Comparison of ENCODE assay signal across 8 cellular contexts in the genomic region with DNA sequence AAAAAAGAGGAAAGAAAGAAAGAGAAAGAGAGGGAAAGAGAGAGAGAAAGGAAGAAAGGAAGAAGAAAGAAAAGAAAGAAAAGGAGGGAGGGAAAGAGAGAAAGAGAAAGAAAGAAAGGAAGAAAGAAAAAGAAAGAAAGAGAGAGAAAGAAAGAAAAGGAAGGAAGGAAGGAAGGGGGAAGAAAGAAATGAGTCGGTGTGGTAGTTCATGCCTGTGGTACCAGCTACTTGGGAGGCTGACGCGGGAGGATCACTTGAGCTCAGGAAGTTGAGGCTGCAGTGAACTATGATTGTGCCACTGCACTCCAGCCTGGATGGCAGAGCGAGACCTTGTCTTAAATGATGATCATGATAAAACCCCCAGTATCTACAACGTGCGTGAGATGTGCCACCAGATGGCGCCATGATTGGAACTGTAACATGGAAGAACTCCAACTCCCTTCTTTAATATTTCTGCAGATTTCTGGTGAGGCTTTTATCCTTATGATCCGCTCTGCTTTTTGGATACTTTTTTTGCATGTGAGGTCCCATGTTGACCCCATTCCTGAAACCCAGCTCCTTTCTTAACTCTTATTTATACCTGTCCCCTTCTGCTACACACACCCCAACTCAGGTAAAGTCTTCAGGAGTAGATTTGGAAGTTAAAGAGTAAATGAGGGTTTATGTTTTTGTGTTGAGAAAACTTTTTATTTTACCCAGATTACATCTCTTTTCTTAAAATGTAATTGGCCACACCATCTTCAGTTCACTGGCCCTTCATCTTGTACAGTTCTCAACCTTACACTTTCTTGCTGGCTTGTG. TPM values are rescaled to one million over a fixed set of nuclear protein-coding genes. Genes with fewer than 3 reads are reported as not detected.
A peak's percentile ranks its signal among the peaks of the same experiment; 100 is the strongest.
DNase-seq lines count a peak whose midpoint lies in the region; ATAC-seq and TF ChIP-seq lines count a peak whose summit lies in the region.

No MANE protein-coding gene starts in this region.

- peaks cover 41% of the 10 kb centered on the region for H3K27me3 Mint-ChIP-seq in activated CD8-positive, alpha-beta memory T cell treated with anti-CD3 and anti-CD28 coated beads, Interleukin-2, amount 10 ng/mL, durations not matched to agents 7 days and 5 days
- H3K27me3 Mint-ChIP-seq in natural killer cell (ENCODE audit: low read depth in 2 of 2) = peaks cover 10 to 26% of the 10 kb centered on the region in 2 donors
- H3K27me3 Mint-ChIP-seq in stimulated activated memory B cell treated with anti-CD40 and anti-IgM and Interleukin-4, amounts not matched to agents 10 μg/mL and 1 μg/mL and 100 μg/mL, for 72 hours = peaks cover 20% of the 10 kb centered on the region

- peak; percentile 71 for TF ChIP-seq CTCF in HL-60 (IDR thresholded peaks at IDR 0.05; ENCODE audit: insufficient read depth, low read length)
- TF ChIP-seq CTCF in natural killer cell (IDR thresholded peaks at IDR 0.05) = peak; percentile 79

- no peaks in the 10 kb centered on the region for H3K4me1 ChIP-seq in NT2/D1 (ENCODE audit: insufficient read depth, insufficient read length)

- ATAC-seq in activated CD8-positive, alpha-beta memory T cell treated with anti-CD3 and anti-CD28 coated beads, Interleukin-2, amount 10 ng/mL, durations not matched to agents 7 days and 5 days = peak; percentile 79
- ATAC-seq in natural killer cell = peak; percentile 76 to 87 (median 82)
- ATAC-seq in stimulated activated memory B cell treated with anti-CD40 and anti-IgM and Interleukin-4, amounts not matched to agents 10 μg/mL and 1 μg/mL and 100 μg/mL, for 72 hours = peak; percentile 67
- no peak for ATAC-seq in HG02610 (IDR thresholded peaks at IDR 0.05; ENCODE audit: unreplicated experiment)

- no peaks in the 10 kb centered on the region for H3K9me3 ChIP-seq in NT2/D1 (ENCODE audit: insufficient read depth, low read length)

- no peaks in the 10 kb centered on the region for H3K9me3 Mint-ChIP-seq in activated CD8-positive, alpha-beta memory T cell treated with anti-CD3 and anti-CD28 coated beads, Interleukin-2, amount 10 ng/mL, durations not matched to agents 7 days and 5 days (ENCODE audit: low read depth)
- H3K9me3 Mint-ChIP-seq in natural killer cell = no peaks in the 10 kb centered on the region
- H3K9me3 Mint-ChIP-seq in stimulated activated memory B cell treated with anti-CD40 and anti-IgM and Interleukin-4, amounts not matched to agents 10 μg/mL and 1 μg/mL and 100 μg/mL, for 72 hours = no peaks in the 10 kb centered on the region

- peak overlapping the region; percentile 54 for H3K4me3 Mint-ChIP-seq in activated CD8-positive, alpha-beta memory T cell treated with anti-CD3 and anti-CD28 coated beads, Interleukin-2, amount 10 ng/mL, durations not matched to agents 7 days and 5 days
- no peak overlapping the region for H3K4me3 Mint-ChIP-seq in natural killer cell
- peak overlapping the region; percentile 1 for H3K4me3 Mint-ChIP-seq in stimulated activated memory B cell treated with anti-CD40 and anti-IgM and Interleukin-4, amounts not matched to agents 10 μg/mL and 1 μg/mL and 100 μg/mL, for 72 hours

- H3K27me3 ChIP-seq in HL-60 (ENCODE audit: insufficient read depth, poor library complexity, severe bottlenecking) (no peaks in the 10 kb centered on the region), NT2/D1 (ENCODE audit: insufficient read depth, insufficient read length) (no peaks in the 10 kb centered on the region)

- H3K27ac ChIP-seq in HL-60 (replicated peaks) (no peak overlapping the region), epithelial cell of prostate (no peak overlapping the region)

- peak; percentile 67 for DNase-seq in DMS53 (lab: John Stamatoyannopoulos, UW)
- DNase-seq in HL-60 (ENCODE audit: low read depth in 1 of 2, low spot score in 1 of 2) = peak; percentile 29 to 81
- DNase-seq in NT2/D1 (ENCODE audit: low read depth, low spot score) = peak; percentile 72
- DNase-seq in activated CD8-positive, alpha-beta memory T cell treated with anti-CD3 and anti-CD28 coated beads, Interleukin-2, amount 10 ng/mL, durations not matched to agents 7 days and 5 days = peak; percentile 81
- peak; percentile 8 for DNase-seq in epithelial cell of prostate (ENCODE audit: low read depth, low spot score)
- peak; percentile 61 for DNase-seq in natural killer cell

- H3K4me1 Mint-ChIP-seq in activated CD8-positive, alpha-beta memory T cell treated with anti-CD3 and anti-CD28 coated beads, Interleukin-2, amount 10 ng/mL, durations not matched to agents 7 days and 5 days = peaks cover 8% of the 10 kb centered on the region
- peaks cover 9% of the 10 kb centered on the region in 2 donors for H3K4me1 Mint-ChIP-seq in natural killer cell
- H3K4me1 Mint-ChIP-seq in stimulated activated memory B cell treated with anti-CD40 and anti-IgM and Interleukin-4, amounts not matched to agents 10 μg/mL and 1 μg/mL and 100 μg/mL, for 72 hours = peaks cover 11% of the 10 kb centered on the region

- H3K36me3 Mint-ChIP-seq in activated CD8-positive, alpha-beta memory T cell treated with anti-CD3 and anti-CD28 coated beads, Interleukin-2, amount 10 ng/mL, durations not matched to agents 7 days and 5 days = no peaks in the 10 kb centered on the region
- H3K36me3 Mint-ChIP-seq in natural killer cell = no peaks in the 10 kb centered on the region
- no peaks in the 10 kb centered on the region for H3K36me3 Mint-ChIP-seq in stimulated activated memory B cell treated with anti-CD40 and anti-IgM and Interleukin-4, amounts not matched to agents 10 μg/mL and 1 μg/mL and 100 μg/mL, for 72 hours

- H3K27ac Mint-ChIP-seq in activated CD8-positive, alpha-beta memory T cell treated with anti-CD3 and anti-CD28 coated beads, Interleukin-2, amount 10 ng/mL, durations not matched to agents 7 days and 5 days = no peak overlapping the region
- H3K27ac Mint-ChIP-seq in natural killer cell = no peak overlapping the region
- peak overlapping the region; percentile 31 for H3K27ac Mint-ChIP-seq in stimulated activated memory B cell treated with anti-CD40 and anti-IgM and Interleukin-4, amounts not matched to agents 10 μg/mL and 1 μg/mL and 100 μg/mL, for 72 hours

- no peaks in the 10 kb centered on the region for H3K36me3 ChIP-seq in NT2/D1 (ENCODE audit: insufficient read depth, insufficient read length, low read length)

- no peak overlapping the region for H3K9ac ChIP-seq in NT2/D1 (ENCODE audit: insufficient read length, low read depth)

- CTCF ChIA-PET in activated CD8-positive, alpha-beta memory T cell treated with anti-CD3 and anti-CD28 coated beads, Interleukin-2, amount 10 ng/mL, durations not matched to agents 7 days and 5 days (lab: Charles Lee) = interaction anchor here (0.7 to 1.9 kb wide), 11 partner anchors 8 to 204 kb away, joined by 3 to 11 read pairs (median 4); no protein-coding TSS in a partner anchor

- H3K4me3 ChIP-seq in HL-60 (replicated peaks; ENCODE audit: insufficient read depth, low read length) (no peak overlapping the region), NT2/D1 (ENCODE audit: insufficient read length, low read depth) (no peak overlapping the region)

- intact Hi-C loops in natural killer cell (cut with micrococcal nuclease) = loop anchor here (1.0 kb wide), 2 partner anchors 78 to 160 kb away; no protein-coding TSS in a partner anchor

RNA-seq across cellular contexts. Expression of gene RNASE10, which starts 25.6 kb away (rescaled TPM):
- total RNA-seq in activated CD8-positive, alpha-beta memory T cell treated with anti-CD3 and anti-CD28 coated beads, Interleukin-2, amount 10 ng/mL, durations not matched to agents 7 days and 5 days = under 1 TPM; 0.30 to 0.67 TPM
- total RNA-seq in natural killer cell = 1 to 10 TPM in 1 of 3 donors, under 1 TPM in 1, not detected in 1; 0.96 to 1.1 TPM

RNA-seq across cellular contexts. Expression of gene RNASE9, which starts 29.9 kb away (rescaled TPM):
- not detected for total RNA-seq in activated CD8-positive, alpha-beta memory T cell treated with anti-CD3 and anti-CD28 coated beads, Interleukin-2, amount 10 ng/mL, durations not matched to agents 7 days and 5 days
- not detected for total RNA-seq in natural killer cell

RNA-seq across cellular contexts. Expression of gene RNASE11, which starts 56.8 kb away (rescaled TPM):
- total RNA-seq in activated CD8-positive, alpha-beta memory T cell treated with anti-CD3 and anti-CD28 coated beads, Interleukin-2, amount 10 ng/mL, durations not matched to agents 7 days and 5 days = not detected
- total RNA-seq in natural killer cell = not detected

Comparison
In these comparisons a context has a peak if more than half of its experiments do, and no peak if none do; other contexts are left out.
1. DNase-seq: peak in every context shown above with its lines; median percentile 81 in activated CD8-positive, alpha-beta memory T cell treated with anti-CD3 and anti-CD28 coated beads, Interleukin-2, amount 10 ng/mL, durations not matched to agents 7 days and 5 days; 72 in NT2/D1; 67 in DMS53; 61 in natural killer cell; 55 in HL-60; 8 in epithelial cell of prostate.